Comparison of ENCODE assay signal across 16 cellular contexts in genomic region chr13:30072818-30073186, GRCh38.
"Had no signal": no experiment of that assay in that cellular context is flagged by ENCODE, and none has a peak within 500 bp of the region (broad histone marks: within the 10 kb centered on the region; RNA-seq: fewer than 3 reads in every experiment).

No MANE protein-coding gene starts in this region.

- H3K4me3 ChIP-seq: ovary, testis had no signal

- H3K36me3 Mint-ChIP-seq: activated naive CD8-positive, alpha-beta T cell treated with anti-CD3 and anti-CD28 coated beads for 36 hours had no signal

- H3K9me3 ChIP-seq: ovary, testis had no signal

- H3K4me1 Mint-ChIP-seq: activated naive CD8-positive, alpha-beta T cell treated with anti-CD3 and anti-CD28 coated beads for 36 hours; stimulated activated naive CD8-positive, alpha-beta T cell treated with anti-CD3 and anti-CD28 coated beads, Interleukin-15, amount 100 ng/mL, for 72 hours had no signal

- H3K4me3 Mint-ChIP-seq: activated naive CD8-positive, alpha-beta T cell treated with anti-CD3 and anti-CD28 coated beads for 36 hours; effector memory CD8-positive, alpha-beta T cell; naive thymus-derived CD8-positive, alpha-beta T cell; stimulated activated naive CD8-positive, alpha-beta T cell treated with anti-CD3 and anti-CD28 coated beads, Interleukin-15, amount 100 ng/mL, for 72 hours had no signal

- FAIRE-seq: frontal cortex had no signal

- H3K27ac Mint-ChIP-seq: activated naive CD8-positive, alpha-beta T cell treated with anti-CD3 and anti-CD28 coated beads for 36 hours; effector memory CD8-positive, alpha-beta T cell; naive thymus-derived CD8-positive, alpha-beta T cell; stimulated activated naive CD8-positive, alpha-beta T cell treated with anti-CD3 and anti-CD28 coated beads, Interleukin-15, amount 100 ng/mL, for 72 hours had no signal

- H3K27me3 ChIP-seq: ovary, testis had no signal

- DNase-seq: activated CD4-positive, alpha-beta T cell treated with anti-CD3 and anti-CD28 coated beads for 1 hour; activated naive CD4-positive, alpha-beta T cell; activated naive CD8-positive, alpha-beta T cell treated with anti-CD3 and anti-CD28 coated beads for 36 hours; amniotic stem cell; caudate nucleus; effector memory CD8-positive, alpha-beta T cell; left ventricle myocardium superior; mesenchymal stem cell; naive thymus-derived CD8-positive, alpha-beta T cell; ovary; stimulated activated naive CD8-positive, alpha-beta T cell treated with anti-CD3 and anti-CD28 coated beads, Interleukin-15, amount 100 ng/mL, for 72 hours; SW 1271; T-helper 2 cell; testis; WERI-Rb-1 had no signal

- H3K36me3 ChIP-seq: ovary, WERI-Rb-1 had no signal

- H3K27ac ChIP-seq: ovary, testis, WERI-Rb-1 had no signal

- H3K4me1 ChIP-seq: testis had no signal

- H3K27me3 Mint-ChIP-seq: activated naive CD8-positive, alpha-beta T cell treated with anti-CD3 and anti-CD28 coated beads for 36 hours; stimulated activated naive CD8-positive, alpha-beta T cell treated with anti-CD3 and anti-CD28 coated beads, Interleukin-15, amount 100 ng/mL, for 72 hours had no signal

- H3K9me3 Mint-ChIP-seq: activated naive CD8-positive, alpha-beta T cell treated with anti-CD3 and anti-CD28 coated beads for 36 hours; effector memory CD8-positive, alpha-beta T cell; naive thymus-derived CD8-positive, alpha-beta T cell; stimulated activated naive CD8-positive, alpha-beta T cell treated with anti-CD3 and anti-CD28 coated beads, Interleukin-15, amount 100 ng/mL, for 72 hours had no signal

- ATAC-seq: effector memory CD8-positive, alpha-beta T cell; left ventricle myocardium superior; naive thymus-derived CD8-positive, alpha-beta T cell; stimulated activated naive CD8-positive, alpha-beta T cell treated with anti-CD3 and anti-CD28 coated beads, Interleukin-15, amount 100 ng/mL, for 72 hours had no signal
